ENCODE assay signal across 8 cellular contexts in genomic region chr14:52706286-52706685, GRCh38. TPM values are rescaled to one million over a fixed set of nuclear protein-coding genes. Genes with fewer than 3 reads are reported as not detected.
DNase-seq lines count a peak whose midpoint lies in the region; ATAC-seq, FAIRE-seq and TF ChIP-seq lines count a peak whose summit lies in the region.

No MANE protein-coding gene starts in this region.

- H3K36me3 ChIP-seq in OCI-LY1 (ENCODE audit: insufficient read depth, low read length) (peaks cover 37% of the 10 kb centered on the region), adrenal gland (replicated peaks in 1 of 2) (peaks cover 0 to 21% of the 10 kb centered on the region in 2 donors), HepG2 (replicated peaks in 1 of 2; ENCODE audit: control insufficient read depth in 1 of 2, insufficient read depth in 2 of 2, low read length in 2 of 2) (peaks cover 0 to 19% of the 10 kb centered on the region in 2 experiments; a peak in 2 of 5 replicates), stomach smooth muscle (ENCODE audit: control insufficient read depth in 2 of 2, insufficient read depth in 2 of 2, low read length in 2 of 2) (peaks cover 6 to 9% of the 10 kb centered on the region in 2 donors)

- no peaks in the 10 kb centered on the region for H4K20me1 ChIP-seq in OCI-LY1 (ENCODE audit: insufficient read depth, low read length)
- no peaks in the 10 kb centered on the region; the same call in 1 of the 2 replicates for H4K20me1 ChIP-seq in HepG2 (ENCODE audit: insufficient read depth, low read length)

- in situ Hi-C loops in HepG2 (cut with HindIII; ENCODE audit: extremely low pct_ligation_motif_present, low pct_unique_long_range_greater_than_20kb) = no loop called here

- no peaks in the 10 kb centered on the region for H3K9me2 ChIP-seq in OCI-LY1 (ENCODE audit: low read depth, low read length)

- H3F3A ChIP-seq in OCI-LY1 (ENCODE audit: insufficient read depth, low read length) = no peaks in the 10 kb centered on the region

- TF ChIP-seq POLR2A in adrenal gland (IDR thresholded peaks at IDR 0.05) (no peak), HepG2 (IDR thresholded peaks at IDR 0.05; ENCODE audit: insufficient read depth in 1 of 2, low read depth in 2 of 2, low read length in 2 of 2) (no peak)

- peak overlapping the region; percentile 72 for H3K27ac ChIP-seq in OCI-LY1 (ENCODE audit: low read depth, low read length, poor library complexity, severe bottlenecking)
- peak overlapping the region; percentile 83 to 96 (median 87) for H3K27ac ChIP-seq in adrenal gland
- H3K27ac ChIP-seq in HepG2 (ENCODE audit: extremely low read length, insufficient read depth, low read length) = peak overlapping the region; percentile 99
- peak overlapping the region; percentile 89 for H3K27ac ChIP-seq in stomach smooth muscle (ENCODE audit: low read length)

- H3K9me3 ChIP-seq in OCI-LY1 (ENCODE audit: low read length) (no peaks in the 10 kb centered on the region), adrenal gland (replicated peaks in 1 of 3) (no peaks in the 10 kb centered on the region), HepG2 (ENCODE audit: low read length) (no peaks in the 10 kb centered on the region), stomach smooth muscle (ENCODE audit: control insufficient read depth in 2 of 2, low read length in 2 of 2) (no peaks in the 10 kb centered on the region)

- WGBS in adrenal gland, 4 donors = 89 to 93% (median 91%) methylated on average over 5 of the region's 5 CpGs
- WGBS in HepG2 (ENCODE audit: low lambda C conversion rate) = 73% methylated on average over 5 of the region's 5 CpGs

- intact Hi-C loops in adrenal gland (cut with DNase I) = no loop called here
- intact Hi-C loops in HepG2 (cut with micrococcal nuclease; ENCODE audit: unreplicated experiment) = loop anchor here (5.0 kb wide), 1 partner anchor 154 kb away; the partner anchor contains the start of genes GPR137C and TXNDC16

- POLR2A ChIA-PET in GM10248 (lab: Yijun Ruan, JAX) = no interaction called here
- POLR2A ChIA-PET in HepG2 (lab: Yijun Ruan, JAX) = interaction anchor here (0.8 to 2.8 kb wide), 4 partner anchors 9 to 85 kb away, joined by 3 to 26 read pairs (median 4); partner anchors contain the start of genes ERO1A and GNPNAT1

- H3K4me2 ChIP-seq in OCI-LY1 (ENCODE audit: low read length) = peak overlapping the region; percentile 96
- peak overlapping the region; percentile 84 for H3K4me2 ChIP-seq in HepG2 (ENCODE audit: low read depth, low read length)

- H3K4me3 ChIP-seq in OCI-LY1 (ENCODE audit: low read depth, low read length, poor library complexity, severe bottlenecking) (peak overlapping the region; percentile 96), adrenal gland (peak overlapping the region in 1 of 4 donors; percentile 90), HepG2 (replicated peaks in 1 of 3; ENCODE audit: insufficient read depth in 1 of 3, low read depth in 2 of 3, low read length in 3 of 3) (peak overlapping the region; percentile 85 to 94 (median 87)), stomach smooth muscle (ENCODE audit: low read length in 2 of 2) (peak overlapping the region; percentile 96 to 97)

- H3K27me3 ChIP-seq in OCI-LY1 (ENCODE audit: insufficient read depth, low read length) (no peaks in the 10 kb centered on the region), adrenal gland (no peaks in the 10 kb centered on the region), HepG2 (ENCODE audit: control insufficient read depth in 1 of 2, insufficient read depth in 2 of 2, low read length in 2 of 2) (no peaks in the 10 kb centered on the region; a peak in 1 of 5 replicates), stomach smooth muscle (ENCODE audit: control insufficient read depth in 1 of 2, insufficient read depth in 2 of 2, low read length in 2 of 2) (no peaks in the 10 kb centered on the region)

- H3K79me2 ChIP-seq in OCI-LY1 (ENCODE audit: insufficient read depth, low read length) (peaks cover 28% of the 10 kb centered on the region), HepG2 (ENCODE audit: insufficient read depth, low read length) (peaks cover 41% of the 10 kb centered on the region)

- ATAC-seq in HepG2 = no peak; the same call in 2 of the 3 replicates
- ATAC-seq in GM18498 (IDR thresholded peaks at IDR 0.05; ENCODE audit: unreplicated experiment) = no peak
- ATAC-seq in GM19395 (IDR thresholded peaks at IDR 0.05; ENCODE audit: unreplicated experiment) = no peak

- no peak for TF ChIP-seq RAD21 in HepG2 (CRISPR knock-in tag; IDR thresholded peaks at IDR 0.05)

- H3K4me1 ChIP-seq in OCI-LY1 (ENCODE audit: insufficient read depth, low read length, severe bottlenecking) (peaks cover 20% of the 10 kb centered on the region), adrenal gland (replicated peaks in 1 of 2) (peaks cover 7 to 33% of the 10 kb centered on the region in 2 donors), HepG2 (ENCODE audit: insufficient read depth, low read length) (peaks cover 49% of the 10 kb centered on the region), stomach smooth muscle (ENCODE audit: control insufficient read depth, insufficient read depth, low read length) (peaks cover 5% of the 10 kb centered on the region)

- peak overlapping the region; percentile 96 for H3K9ac ChIP-seq in OCI-LY1 (ENCODE audit: low read length)
- peak overlapping the region; percentile 89 for H3K9ac ChIP-seq in HepG2 (ENCODE audit: insufficient read depth, low read depth, low read length)
- peak overlapping the region; percentile 80 to 90 for H3K9ac ChIP-seq in stomach smooth muscle (ENCODE audit: low read length in 2 of 2)

- TSS peak; percentile 100 for BruUV-seq in HepG2 (replicated peaks; lab: Mats Ljungman, UMichigan)

- TF ChIP-seq EP300 in HepG2 (IDR thresholded peaks at IDR 0.05; ENCODE audit: low read depth in 2 of 2, low read length in 2 of 2) (no peak), HepG2 (CRISPR knock-in tag; IDR thresholded peaks at IDR 0.05; ENCODE audit: borderline replicate concordance) (no peak)

- TF ChIP-seq CTCF in GM10248 (IDR thresholded peaks at IDR 0.05; ENCODE audit: control extremely low read depth, extremely low read depth, low read depth, missing control alignments) (no peak), OCI-LY1 (IDR thresholded peaks at IDR 0.05; ENCODE audit: low read length) (no peak), adrenal gland (IDR thresholded peaks at IDR 0.05) (no peak), HepG2 (CRISPR knock-in tag; IDR thresholded peaks at IDR 0.05) (0 out of 2 replicates have a peak, but pooled peaks have one; percentile 11)

- FAIRE-seq in HepG2 (lab: Jason Lieb, UNC) = no peak

- CTCF ChIA-PET in GM10248 (lab: Yijun Ruan, JAX) = no interaction called here
- CTCF ChIA-PET in HepG2 (lab: Yijun Ruan, JAX; ENCODE audit: low intra/inter-chr PET ratio, low total read pairs) = no interaction called here

- H2AFZ ChIP-seq in OCI-LY1 (ENCODE audit: low read length) (no peak overlapping the region), HepG2 (ENCODE audit: low read length) (peak overlapping the region; percentile 85)

- DNase-seq in GM10248 (ENCODE audit: extremely low spot score) = peak; percentile 18
- no peak for DNase-seq in adrenal gland
- no peak for DNase-seq in HepG2 (ENCODE audit: low spot score)
- no peak for DNase-seq in mesenteric fat pad (ENCODE audit: low spot score)

RNA-seq across cellular contexts. Expression of gene PSMC6, which starts 0.7 kb away (rescaled TPM):
- total RNA-seq in adrenal gland = 100 to 1,000 TPM in 2 of 8 donors, 10 to 100 TPM in 6; 50.6 to 123 (median 81.1) TPM
- polyA plus RNA-seq in adrenal gland = 100 to 1,000 TPM in 2 of 3 donors, 10 to 100 TPM in 1; 55.2 to 226 (median 133) TPM
- total RNA-seq in HepG2 (2016; rRNA removed; fragmentation: Illumina TruSeq; extraction: Trizol) = 210 and 318 TPM in 2 replicates
- 30.8 and 32.7 TPM in 2 replicates for total RNA-seq in HepG2 (2016; cell fraction: cytosol; rRNA removed; fragmentation: Illumina TruSeq; extraction: Trizol; ENCODE audit: low read depth)
- total RNA-seq in HepG2 (2016; cell fraction: insoluble cytoplasmic fraction; rRNA removed; fragmentation: Illumina TruSeq; extraction: Trizol) = 209 and 319 TPM in 2 replicates
- total RNA-seq in HepG2 (2016; cell fraction: membrane; rRNA removed; fragmentation: Illumina TruSeq; extraction: Trizol) = 43.6 and 56.6 TPM in 2 replicates
- 147 and 149 TPM in 2 replicates for total RNA-seq in HepG2 (2016; cell fraction: nucleus; rRNA removed; fragmentation: Illumina TruSeq; extraction: Trizol)
- polyA plus RNA-seq in HepG2 (2011; rRNA removed) = 67.6 and 90.0 TPM in 2 replicates
- 24.7 and 40.4 TPM in 2 replicates for polyA plus RNA-seq in HepG2 (2011; cell fraction: cytosol; rRNA removed)
- 53.1 and 74.3 TPM in 2 replicates for polyA plus RNA-seq in HepG2 (2011; cell fraction: nucleus; rRNA removed)
- polyA plus RNA-seq in HepG2 (2012) = 74.5 and 94.0 TPM in 2 replicates
- polyA plus RNA-seq in HepG2 (2016; cell fraction: cytosol; fragmentation: Illumina TruSeq; extraction: Trizol; ENCODE audit: low read depth) = 13.4 and 15.5 TPM in 2 replicates
- polyA plus RNA-seq in HepG2 (2016; cell fraction: insoluble cytoplasmic fraction; fragmentation: Illumina TruSeq; extraction: Trizol; ENCODE audit: low read depth) = 268 and 281 TPM in 2 replicates
- 23.4 and 27.8 TPM in 2 replicates for polyA plus RNA-seq in HepG2 (2016; cell fraction: membrane; fragmentation: Illumina TruSeq; extraction: Trizol; ENCODE audit: low read depth)
- polyA plus RNA-seq in HepG2 (2016; cell fraction: nucleus; fragmentation: Illumina TruSeq; extraction: Trizol; ENCODE audit: insufficient read depth, low read depth) = 186 and 191 TPM in 2 replicates
- polyA minus RNA-seq in HepG2 (2011; rRNA and poly(A)+ RNA removed; ENCODE audit: low replicate concordance) = 23.9 and 42.3 TPM in 2 replicates
- polyA minus RNA-seq in HepG2 (2011; cell fraction: cytosol; rRNA and poly(A)+ RNA removed) = 40.4 and 47.9 TPM in 2 replicates
- polyA minus RNA-seq in HepG2 (2011; cell fraction: nucleus; rRNA and poly(A)+ RNA removed) = 156 and 191 TPM in 2 replicates
- 79.6 TPM for total RNA-seq in mesenteric fat pad

RNA-seq across cellular contexts. Expression of gene ERO1A, which starts 10.9 kb away (rescaled TPM):
- total RNA-seq in adrenal gland (10 to 100 TPM; 21.5 to 35.2 (median 26.3) TPM), HepG2 (2016; rRNA removed; fragmentation: Illumina TruSeq; extraction: Trizol) (39.5 and 60.3 TPM in 2 replicates), mesenteric fat pad (37.8 TPM)
- polyA plus RNA-seq in adrenal gland (10 to 100 TPM in 2 of 3 donors, 1 to 10 TPM in 1; 8.8 to 21.0 (median 11.7) TPM), HepG2 (2011; rRNA removed) (110 and 137 TPM in 2 replicates)
- 11.0 and 16.4 TPM in 2 replicates for total RNA-seq in HepG2 (2016; cell fraction: cytosol; rRNA removed; fragmentation: Illumina TruSeq; extraction: Trizol; ENCODE audit: low read depth)
- 39.4 and 62.3 TPM in 2 replicates for total RNA-seq in HepG2 (2016; cell fraction: insoluble cytoplasmic fraction; rRNA removed; fragmentation: Illumina TruSeq; extraction: Trizol)
- total RNA-seq in HepG2 (2016; cell fraction: membrane; rRNA removed; fragmentation: Illumina TruSeq; extraction: Trizol) = 36.2 and 41.2 TPM in 2 replicates
- 68.5 and 75.0 TPM in 2 replicates for total RNA-seq in HepG2 (2016; cell fraction: nucleus; rRNA removed; fragmentation: Illumina TruSeq; extraction: Trizol)
- polyA plus RNA-seq in HepG2 (2011; cell fraction: cytosol; rRNA removed) = 61.7 and 85.2 TPM in 2 replicates
- 36.3 and 40.5 TPM in 2 replicates for polyA plus RNA-seq in HepG2 (2011; cell fraction: nucleus; rRNA removed)
- polyA plus RNA-seq in HepG2 (2012) = 77.7 and 120 TPM in 2 replicates
- polyA plus RNA-seq in HepG2 (2016; cell fraction: cytosol; fragmentation: Illumina TruSeq; extraction: Trizol; ENCODE audit: low read depth) = 10.9 and 16.5 TPM in 2 replicates
- 34.8 and 35.0 TPM in 2 replicates for polyA plus RNA-seq in HepG2 (2016; cell fraction: insoluble cytoplasmic fraction; fragmentation: Illumina TruSeq; extraction: Trizol; ENCODE audit: low read depth)
- 19.1 and 21.8 TPM in 2 replicates for polyA plus RNA-seq in HepG2 (2016; cell fraction: membrane; fragmentation: Illumina TruSeq; extraction: Trizol; ENCODE audit: low read depth)
- 70.3 and 77.8 TPM in 2 replicates for polyA plus RNA-seq in HepG2 (2016; cell fraction: nucleus; fragmentation: Illumina TruSeq; extraction: Trizol; ENCODE audit: insufficient read depth, low read depth)
- polyA minus RNA-seq in HepG2 (2011; rRNA and poly(A)+ RNA removed; ENCODE audit: low replicate concordance) = 16.0 and 42.3 TPM in 2 replicates
- 97.0 and 156 TPM in 2 replicates for polyA minus RNA-seq in HepG2 (2011; cell fraction: cytosol; rRNA and poly(A)+ RNA removed)
- polyA minus RNA-seq in HepG2 (2011; cell fraction: nucleus; rRNA and poly(A)+ RNA removed) = 90.4 and 99.5 TPM in 2 replicates

RNA-seq across cellular contexts. Expression of gene STYX, which starts 23.7 kb away (rescaled TPM):
- 10 to 100 TPM in 1 of 8 donors, 1 to 10 TPM in 7; 3.7 to 13.0 (median 6.8) TPM for total RNA-seq in adrenal gland
- 1 to 10 TPM; 1.6 to 5.7 (median 2.6) TPM for polyA plus RNA-seq in adrenal gland
- total RNA-seq in HepG2 (2016; rRNA removed; fragmentation: Illumina TruSeq; extraction: Trizol) = 10.9 and 15.6 TPM in 2 replicates
- 4.5 and 5.0 TPM in 2 replicates for total RNA-seq in HepG2 (2016; cell fraction: cytosol; rRNA removed; fragmentation: Illumina TruSeq; extraction: Trizol; ENCODE audit: low read depth)
- total RNA-seq in HepG2 (2016; cell fraction: insoluble cytoplasmic fraction; rRNA removed; fragmentation: Illumina TruSeq; extraction: Trizol) = 11.0 and 15.6 TPM in 2 replicates
- 14.1 and 14.7 TPM in 2 replicates for total RNA-seq in HepG2 (2016; cell fraction: membrane; rRNA removed; fragmentation: Illumina TruSeq; extraction: Trizol)
- total RNA-seq in HepG2 (2016; cell fraction: nucleus; rRNA removed; fragmentation: Illumina TruSeq; extraction: Trizol) = 10.3 and 11.2 TPM in 2 replicates
- polyA plus RNA-seq in HepG2 (2011; rRNA removed) = 5.7 and 6.6 TPM in 2 replicates
- 2.7 and 3.9 TPM in 2 replicates for polyA plus RNA-seq in HepG2 (2011; cell fraction: cytosol; rRNA removed)
- polyA plus RNA-seq in HepG2 (2011; cell fraction: nucleus; rRNA removed) = 2.7 and 3.5 TPM in 2 replicates
- 4.4 and 8.3 TPM in 2 replicates for polyA plus RNA-seq in HepG2 (2012)
- 5.1 and 6.7 TPM in 2 replicates for polyA plus RNA-seq in HepG2 (2016; cell fraction: cytosol; fragmentation: Illumina TruSeq; extraction: Trizol; ENCODE audit: low read depth)
- 20.7 and 22.1 TPM in 2 replicates for polyA plus RNA-seq in HepG2 (2016; cell fraction: insoluble cytoplasmic fraction; fragmentation: Illumina TruSeq; extraction: Trizol; ENCODE audit: low read depth)
- 11.1 and 11.8 TPM in 2 replicates for polyA plus RNA-seq in HepG2 (2016; cell fraction: membrane; fragmentation: Illumina TruSeq; extraction: Trizol; ENCODE audit: low read depth)
- 17.8 and 19.4 TPM in 2 replicates for polyA plus RNA-seq in HepG2 (2016; cell fraction: nucleus; fragmentation: Illumina TruSeq; extraction: Trizol; ENCODE audit: insufficient read depth, low read depth)
- polyA minus RNA-seq in HepG2 (2011; rRNA and poly(A)+ RNA removed; ENCODE audit: low replicate concordance) = 4.5 and 4.8 TPM in 2 replicates
- polyA minus RNA-seq in HepG2 (2011; cell fraction: cytosol; rRNA and poly(A)+ RNA removed) = 5.7 and 5.8 TPM in 2 replicates
- polyA minus RNA-seq in HepG2 (2011; cell fraction: nucleus; rRNA and poly(A)+ RNA removed) = 8.9 and 11.7 TPM in 2 replicates
- 13.9 TPM for total RNA-seq in mesenteric fat pad
